16 cellular contexts compared by ENCODE assay signal in genomic region chr1:218878369-218878768, GRCh38.
DNase-seq lines count a peak whose midpoint lies in the region; ATAC-seq, FAIRE-seq and TF ChIP-seq lines count a peak whose summit lies in the region.
"Had no signal": no experiment of that assay in that cellular context is flagged by ENCODE, and none has a peak within 500 bp of the region (broad histone marks: within the 10 kb centered on the region; RNA-seq: fewer than 3 reads in every experiment).

No MANE protein-coding gene starts in this region.

- DNase-seq in DMS53 treated with DMSO at 0.1 percent for 48 hours (lab: John Stamatoyannopoulos, UW; ENCODE audit: unreplicated experiment) (peak; percentile 8), NB4 (ENCODE audit: low read depth) (peak; percentile 40), bronchial epithelial cell (ENCODE audit: low read depth) (peak; percentile 64), kidney tubule cell (ENCODE audit: low spot score) (peak; percentile 47), NCI-H748 (lab: John Stamatoyannopoulos, UW; ENCODE audit: unreplicated experiment) (no peak)
- DNase-seq in activated CD8-positive, alpha-beta T cell treated with anti-CD3 and anti-CD28 coated beads for 36 hours, result no peak
- no peak for DNase-seq in stimulated activated CD4-positive, alpha-beta T cell treated with anti-CD3 and anti-CD28 coated beads, Interleukin-12 subunit alpha, Interleukin-12 subunit beta, amount 100 ng/mL, for 4 hours
- no peak for DNase-seq in activated CD4-positive, alpha-beta T cell treated with anti-CD3 and anti-CD28 coated beads for 48 hours
- DNase-seq: activated B cell treated with CpG ODN at 0.5 μM for 24 hours; activated CD8-positive, alpha-beta memory T cell treated with anti-CD3 and anti-CD28 coated beads, Interleukin-2, amount 10 ng/mL, durations not matched to agents 7 days and 5 days; activated naive CD4-positive, alpha-beta T cell treated with anti-CD3 and anti-CD28 coated beads for 36 hours; endodermal cell; heart left ventricle; MM.1S; posterior cingulate gyrus had no signal

- H3K27ac Mint-ChIP-seq in activated CD8-positive, alpha-beta T cell treated with anti-CD3 and anti-CD28 coated beads for 36 hours, result no peak overlapping the region
- H3K27ac Mint-ChIP-seq: activated B cell treated with CpG ODN at 0.5 μM for 24 hours; activated CD8-positive, alpha-beta memory T cell treated with anti-CD3 and anti-CD28 coated beads, Interleukin-2, amount 10 ng/mL, durations not matched to agents 7 days and 5 days; activated naive CD4-positive, alpha-beta T cell treated with anti-CD3 and anti-CD28 coated beads for 36 hours; B cell; endodermal cell had no signal

- no peaks in the 10 kb centered on the region for H3K36me3 Mint-ChIP-seq in activated CD8-positive, alpha-beta T cell treated with anti-CD3 and anti-CD28 coated beads for 36 hours (ENCODE audit: low read depth)
- H3K36me3 Mint-ChIP-seq: activated CD8-positive, alpha-beta memory T cell treated with anti-CD3 and anti-CD28 coated beads, Interleukin-2, amount 10 ng/mL, durations not matched to agents 7 days and 5 days had no signal

- peaks cover 2% of the 10 kb centered on the region for H3K9me3 Mint-ChIP-seq in activated CD8-positive, alpha-beta T cell treated with anti-CD3 and anti-CD28 coated beads for 36 hours
- H3K9me3 Mint-ChIP-seq: endodermal cell had no signal

- no peaks in the 10 kb centered on the region for H3K36me3 ChIP-seq in bronchial epithelial cell (ENCODE audit: control insufficient read depth, insufficient read depth, low read length)
- H3K36me3 ChIP-seq: heart left ventricle had no signal

- no peak overlapping the region for H3K4me3 ChIP-seq in NB4 (ENCODE audit: low read depth, low read length)
- H3K4me3 ChIP-seq in bronchial epithelial cell (ENCODE audit: low read depth, low read length), result no peak overlapping the region
- H3K4me3 ChIP-seq: heart left ventricle had no signal

- TF ChIP-seq CTCF in NB4 (IDR thresholded peaks at IDR 0.05; ENCODE audit: low read depth, low read length), result no peak
- TF ChIP-seq CTCF in bronchial epithelial cell (IDR thresholded peaks at IDR 0.05; ENCODE audit: insufficient read depth, low read length, severe bottlenecking), result no peak
- TF ChIP-seq CTCF in activated CD8-positive, alpha-beta T cell treated with anti-CD3 and anti-CD28 coated beads for 36 hours (IDR thresholded peaks at IDR 0.05), result no peak

- H3K27me3 Mint-ChIP-seq in activated CD8-positive, alpha-beta T cell treated with anti-CD3 and anti-CD28 coated beads for 36 hours, result no peaks in the 10 kb centered on the region
- H3K27me3 Mint-ChIP-seq: activated B cell treated with CpG ODN at 0.5 μM for 24 hours; activated CD8-positive, alpha-beta memory T cell treated with anti-CD3 and anti-CD28 coated beads, Interleukin-2, amount 10 ng/mL, durations not matched to agents 7 days and 5 days; B cell had no signal

- FAIRE-seq in bronchial epithelial cell (lab: Jason Lieb, UNC), result no peak

- ATAC-seq in activated CD8-positive, alpha-beta T cell treated with anti-CD3 and anti-CD28 coated beads for 36 hours, result no peak
- ATAC-seq: activated CD8-positive, alpha-beta memory T cell treated with anti-CD3 and anti-CD28 coated beads, Interleukin-2, amount 10 ng/mL, durations not matched to agents 7 days and 5 days; heart left ventricle had no signal

- H3K27me3 ChIP-seq in bronchial epithelial cell (ENCODE audit: control insufficient read depth, insufficient read depth, low read length), result no peaks in the 10 kb centered on the region
- H3K27me3 ChIP-seq: heart left ventricle had no signal

- TF ChIP-seq POLR2A in NB4 (IDR thresholded peaks at IDR 0.05; ENCODE audit: extremely low read depth, insufficient read length), result no peak

- CTCF ChIA-PET in activated CD8-positive, alpha-beta T cell treated with anti-CD3 and anti-CD28 coated beads for 36 hours (lab: Charles Lee), result interaction anchor here (0.6 kb wide), 1 partner anchor 112 kb away, joined by 3 read pairs; no protein-coding TSS in a partner anchor

- POLR2A ChIA-PET in activated CD8-positive, alpha-beta T cell treated with anti-CD3 and anti-CD28 coated beads for 36 hours (lab: Charles Lee), result no interaction called here

- no peaks in the 10 kb centered on the region for H3K4me1 Mint-ChIP-seq in activated CD8-positive, alpha-beta T cell treated with anti-CD3 and anti-CD28 coated beads for 36 hours (ENCODE audit: low read depth)
- H3K4me1 Mint-ChIP-seq: activated B cell treated with CpG ODN at 0.5 μM for 24 hours, B cell had no signal

- intact Hi-C loops in activated CD8-positive, alpha-beta T cell treated with anti-CD3 and anti-CD28 coated beads for 36 hours (cut with micrococcal nuclease), result no loop called here

- H3K4me3 Mint-ChIP-seq in activated CD8-positive, alpha-beta T cell treated with anti-CD3 and anti-CD28 coated beads for 36 hours, result no peak overlapping the region
- H3K4me3 Mint-ChIP-seq: activated B cell treated with CpG ODN at 0.5 μM for 24 hours; activated CD8-positive, alpha-beta memory T cell treated with anti-CD3 and anti-CD28 coated beads, Interleukin-2, amount 10 ng/mL, durations not matched to agents 7 days and 5 days; activated naive CD4-positive, alpha-beta T cell treated with anti-CD3 and anti-CD28 coated beads for 36 hours; B cell; endodermal cell had no signal

Comparison
In these comparisons a context has a peak if more than half of its experiments do, and no peak if none do; other contexts are left out.
1. DNase-seq: peak in DMS53 treated with DMSO at 0.1 percent for 48 hours (single experiment), NB4 (single experiment), bronchial epithelial cell (single experiment) and kidney tubule cell (single experiment); none in activated CD8-positive, alpha-beta T cell treated with anti-CD3 and anti-CD28 coated beads for 36 hours (single experiment), stimulated activated CD4-positive, alpha-beta T cell treated with anti-CD3 and anti-CD28 coated beads, Interleukin-12 subunit alpha, Interleukin-12 subunit beta, amount 100 ng/mL, for 4 hours (single experiment), NCI-H748 (single experiment) and activated CD4-positive, alpha-beta T cell treated with anti-CD3 and anti-CD28 coated beads for 48 hours (single experiment).